ENCODE assay signal across 8 cellular contexts in genomic region chr17:58338907-58339774, GRCh38. TPM values are rescaled to one million over a fixed set of nuclear protein-coding genes. Genes with fewer than 3 reads are reported as not detected.
A peak's percentile ranks its signal among the peaks of the same experiment; 100 is the strongest.
DNase-seq lines count a peak whose midpoint lies in the region; FAIRE-seq and TF ChIP-seq lines count a peak whose summit lies in the region.

No MANE protein-coding gene starts in this region.

- H3K4me1 ChIP-seq in H9 (ENCODE audit: insufficient read depth, low read length) (peaks cover 6% of the 10 kb centered on the region; the same call in 1 of the 2 replicates), NT2/D1 (ENCODE audit: insufficient read depth, insufficient read length) (peaks cover 14% of the 10 kb centered on the region), iPS-18a (ENCODE audit: control insufficient read depth, low read depth, low read length) (peaks cover 30% of the 10 kb centered on the region)

- no peak for TF ChIP-seq CTCF in H9 (conservative IDR thresholded peaks at IDR 0.05)

- H3K9ac ChIP-seq in H9 (ENCODE audit: extremely low read depth, insufficient read length, low read length) (no peak overlapping the region), NT2/D1 (ENCODE audit: insufficient read length, low read depth) (peak overlapping the region; percentile 62), iPS-18a (ENCODE audit: low read length) (peak overlapping the region; percentile 66)

- no peak overlapping the region for H2BK15ac ChIP-seq in H9 (ENCODE audit: low read depth, low read length)

- peak overlapping the region; percentile 86; the same call in 1 of the 2 replicates for H3K4ac ChIP-seq in H9 (ENCODE audit: low read depth, low read length)

- no peak overlapping the region for H3K4me2 ChIP-seq in H9 (ENCODE audit: insufficient read depth, insufficient read length, low read length)

- peaks cover 27 to 32% of the 10 kb centered on the region in 2 experiments for H3K4me1 Mint-ChIP-seq in H9
- peaks cover 75% of the 10 kb centered on the region for H3K4me1 Mint-ChIP-seq in activated naive CD4-positive, alpha-beta T cell treated with anti-CD3 and anti-CD28 coated beads, Interleukin-2, amount 50 U/mL, for 24 hours

- H3K36me3 ChIP-seq in NT2/D1 (ENCODE audit: insufficient read depth, insufficient read length, low read length) (peaks cover 17% of the 10 kb centered on the region), iPS-18a (ENCODE audit: control insufficient read depth, low read depth, low read length) (peaks cover under 1% of the 10 kb centered on the region)

- FAIRE-seq in frontal cortex (lab: Jason Lieb, UNC): no peak

- peaks cover 9% of the 10 kb centered on the region for H3K27me3 Mint-ChIP-seq in H9 (ENCODE audit: low read depth)
- H3K27me3 Mint-ChIP-seq in activated naive CD4-positive, alpha-beta T cell treated with anti-CD3 and anti-CD28 coated beads, Interleukin-2, amount 50 U/mL, for 24 hours: no peaks in the 10 kb centered on the region

- H4K91ac ChIP-seq in H9 (ENCODE audit: insufficient read length, low read depth, low read length): no peak overlapping the region

- H3K9me3 ChIP-seq in H9 (ENCODE audit: control insufficient read depth, low read depth, low read length): no peaks in the 10 kb centered on the region
- no peaks in the 10 kb centered on the region for H3K9me3 ChIP-seq in NT2/D1 (ENCODE audit: insufficient read depth, low read length)
- H3K9me3 ChIP-seq in iPS-18a (ENCODE audit: control insufficient read depth, low read depth, low read length): no peaks in the 10 kb centered on the region

- H4K20me1 ChIP-seq in H9 (ENCODE audit: control insufficient read depth, insufficient read depth, insufficient read length): no peaks in the 10 kb centered on the region

- H3K79me1 ChIP-seq in H9 (ENCODE audit: insufficient read depth, low read depth, low read length, poor library complexity, severe bottlenecking): no peaks in the 10 kb centered on the region

- H2BK12ac ChIP-seq in H9 (ENCODE audit: insufficient read length, low read depth, low read length): peak overlapping the region; percentile 25

- peaks cover 0 to 4% (median 4%) of the 10 kb centered on the region in 3 experiments; a peak in 5 of 7 replicates for H3K36me3 Mint-ChIP-seq in H9 (ENCODE audit: insufficient read depth in 1 of 3, low read depth in 3 of 3)
- peaks cover 13% of the 10 kb centered on the region for H3K36me3 Mint-ChIP-seq in activated naive CD4-positive, alpha-beta T cell treated with anti-CD3 and anti-CD28 coated beads, Interleukin-2, amount 50 U/mL, for 24 hours

- no peaks in the 10 kb centered on the region for H3K9me3 Mint-ChIP-seq in H9
- no peaks in the 10 kb centered on the region for H3K9me3 Mint-ChIP-seq in activated naive CD4-positive, alpha-beta T cell treated with anti-CD3 and anti-CD28 coated beads, Interleukin-2, amount 50 U/mL, for 24 hours

- H3K23ac ChIP-seq in H9 (ENCODE audit: insufficient read length, low read depth, low read length): no peak overlapping the region

- no peak overlapping the region for H4K8ac ChIP-seq in H9 (replicated peaks; ENCODE audit: insufficient read length, low read depth, low read length)

- peak overlapping the region in 1 of 2 experiments; percentile 45; a peak in 3 of 5 replicates for H3K4me3 Mint-ChIP-seq in H9
- peak overlapping the region; percentile 89 for H3K4me3 Mint-ChIP-seq in activated naive CD4-positive, alpha-beta T cell treated with anti-CD3 and anti-CD28 coated beads, Interleukin-2, amount 50 U/mL, for 24 hours

- peak overlapping the region; percentile 86 for H3K18ac ChIP-seq in H9 (ENCODE audit: insufficient read length, low read depth, low read length)

- peak overlapping the region; percentile 34 for H3K27ac ChIP-seq in H9 (ENCODE audit: insufficient read length, low read depth, low read length)
- peak overlapping the region; percentile 94 for H3K27ac ChIP-seq in iPS-18a (ENCODE audit: low read length)

- peak overlapping the region; percentile 71 for H3K14ac ChIP-seq in H9 (ENCODE audit: insufficient read depth, low read length)

- no peak overlapping the region for H2AFZ ChIP-seq in H9 (ENCODE audit: low read length)

- H3K79me2 ChIP-seq in H9 (ENCODE audit: insufficient read depth, low read length): no peaks in the 10 kb centered on the region

- H3K4me3 ChIP-seq in NT2/D1 (ENCODE audit: insufficient read length, low read depth) (no peak overlapping the region), iPS-18a (ENCODE audit: low read length) (peak overlapping the region; percentile 11)

- H3K56ac ChIP-seq in H9 (ENCODE audit: insufficient read length, low read depth, low read length): no peak overlapping the region

- whole genome bisulfite sequencing in H9 (ENCODE audit: extremely low coverage, insufficient read length, low lambda C conversion rate): no CpG with 5 or more reads among the region's 9 CpGs

- H3K27ac Mint-ChIP-seq in H9: peak overlapping the region; percentile 74 to 96 (median 93); a peak in 5 of 7 replicates
- peak overlapping the region; percentile 98 for H3K27ac Mint-ChIP-seq in activated naive CD4-positive, alpha-beta T cell treated with anti-CD3 and anti-CD28 coated beads, Interleukin-2, amount 50 U/mL, for 24 hours

- no peak overlapping the region for H2BK20ac ChIP-seq in H9 (ENCODE audit: low read depth, low read length, poor library complexity, severe bottlenecking)

- peak overlapping the region; percentile 51 for H2AK5ac ChIP-seq in H9 (ENCODE audit: insufficient read length, low read length)

- no peak overlapping the region for H2BK120ac ChIP-seq in H9 (ENCODE audit: low read depth, low read length, poor library complexity, severe bottlenecking)

- no peaks in the 10 kb centered on the region for H3K27me3 ChIP-seq in H9 (ENCODE audit: insufficient read depth, low read length)
- no peaks in the 10 kb centered on the region for H3K27me3 ChIP-seq in NT2/D1 (ENCODE audit: insufficient read depth, insufficient read length)
- no peaks in the 10 kb centered on the region for H3K27me3 ChIP-seq in iPS-18a (ENCODE audit: control insufficient read depth, insufficient read depth, low read length)

- no peak overlapping the region for H2BK5ac ChIP-seq in H9 (ENCODE audit: insufficient read length, low read length)

- H4K5ac ChIP-seq in H9 (ENCODE audit: insufficient read length, low read depth, low read length): peak overlapping the region; percentile 39

- DNase-seq in CD1c-positive myeloid dendritic cell (ENCODE audit: extremely low spot score) (peak; percentile 80), H9 (peak; percentile 95), NT2/D1 (ENCODE audit: low read depth, low spot score) (peak; percentile 61), HPDE6-E6E7 (ENCODE audit: extremely low spot score) (no peak), frontal cortex (ENCODE audit: low spot score in 2 of 2) (no peak)
- DNase-seq in stimulated activated CD4-positive, alpha-beta T cell treated with anti-CD3 and anti-CD28 coated beads, Interleukin-2, amount 100 ng/mL, for 24 hours: peak; percentile 70 to 87

- H3T11ph ChIP-seq in H9 (ENCODE audit: low read length): no peak overlapping the region

- no peaks in the 10 kb centered on the region for H3K23me2 ChIP-seq in H9 (ENCODE audit: insufficient read length, low read depth, low read length, poor library complexity, severe bottlenecking)

RNA-seq across cellular contexts. Expression of gene TSPOAP1, which starts 10.5 kb away (rescaled TPM):
- 17.3 and 19.0 TPM in 2 replicates for total RNA-seq in H9 (2021)
- total RNA-seq in frontal cortex: 31.0 TPM

RNA-seq across cellular contexts. Expression of gene SUPT4H1, which starts 12.9 kb away (rescaled TPM):
- total RNA-seq in H9 (2021): 107 and 109 TPM in 2 replicates
- total RNA-seq in frontal cortex: 35.1 TPM

RNA-seq across cellular contexts. Expression of gene MPO, which starts 58.4 kb away (rescaled TPM):
- total RNA-seq in H9 (2021) (not detected in 2 replicates), frontal cortex (1.2 TPM)

Comparison
In these comparisons a context has a peak if more than half of its experiments do, and no peak if none do; other contexts are left out.
1. DNase-seq: peak in CD1c-positive myeloid dendritic cell (single experiment), H9 (single experiment), NT2/D1 (single experiment) and stimulated activated CD4-positive, alpha-beta T cell treated with anti-CD3 and anti-CD28 coated beads, Interleukin-2, amount 100 ng/mL, for 24 hours (2 of 2); none in HPDE6-E6E7 (single experiment) and frontal cortex (0 of 2).